8 cellular contexts compared by ENCODE assay signal in the genomic region with DNA sequence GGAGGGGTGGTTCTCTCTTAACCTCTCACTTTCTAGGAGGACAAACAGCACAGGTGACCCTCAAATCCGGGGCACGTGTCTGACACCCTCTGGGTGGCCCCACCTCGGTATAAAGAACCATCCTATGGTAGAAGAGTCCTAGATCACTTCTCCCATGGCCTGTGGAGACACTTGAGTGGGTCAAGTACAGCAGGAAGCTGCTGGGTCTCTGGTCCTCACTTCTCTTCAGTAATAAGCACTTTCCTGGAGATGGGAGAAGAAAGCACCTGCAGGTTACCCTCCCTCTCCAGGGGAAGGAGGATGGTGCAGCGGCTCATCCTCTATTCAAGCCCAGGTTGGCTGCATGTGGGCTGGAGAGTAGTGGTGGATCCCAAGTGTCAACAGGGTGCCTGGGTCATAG. TPM values are rescaled to one million over a fixed set of nuclear protein-coding genes. Genes with fewer than 3 reads are reported as not detected.
"Had no signal": no experiment of that assay in that cellular context is flagged by ENCODE, and none has a peak within 500 bp of the region (broad histone marks: within the 10 kb centered on the region; RNA-seq: fewer than 3 reads in every experiment).

No MANE protein-coding gene starts in this region.

- H3K4me2 ChIP-seq: GM23338 had no signal

- DNase-seq: H9, HCEC 1CT, KBM-7 had no signal

- ATAC-seq: GM23338, HepG2 had no signal

- H3K27ac ChIP-seq: HL-60 had no signal

- H3K4me3 ChIP-seq: GM23338 had no signal

- H2AFZ ChIP-seq: GM23338 had no signal

RNA-seq across cellular contexts. Expression of a gene that starts 17.0 kb away (rescaled TPM):
- total RNA-seq: GM23338, H1, H9, HepG2, HT1080 had no signal

RNA-seq across cellular contexts. Expression of a gene that starts 27.2 kb away (rescaled TPM):
- total RNA-seq: GM23338, H1, H9, HepG2, HT1080 had no signal

RNA-seq across cellular contexts. Expression of a gene that starts 52.6 kb away (rescaled TPM):
- total RNA-seq: GM23338, H1, H9, HepG2, HT1080 had no signal
